ENCODE assay signal across 1 cellular context in the genomic region with DNA sequence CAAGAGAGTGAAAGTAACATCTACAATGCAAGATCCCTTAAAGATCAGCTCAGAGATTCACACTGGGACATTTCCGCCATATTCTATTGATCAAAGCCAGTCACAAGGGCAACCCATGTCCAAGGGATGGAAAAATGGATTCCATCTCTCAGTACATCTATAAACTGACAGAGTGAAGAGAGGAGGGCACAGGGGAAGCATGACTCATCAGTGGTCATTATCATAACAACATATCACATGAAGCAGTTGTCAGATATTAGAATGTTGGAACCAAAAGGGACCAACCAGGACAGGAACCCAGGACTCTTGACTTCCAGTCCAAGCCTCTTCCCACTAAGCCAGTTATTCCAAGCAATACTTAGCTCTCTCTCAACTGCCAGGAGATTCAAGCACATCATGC.
A peak's percentile ranks its signal among the peaks of the same experiment; 100 is the strongest.
TF ChIP-seq lines count a peak whose summit lies in the region.

No MANE protein-coding gene starts in this region.

TF ChIP-seq in K562, 482 proteins besides CTCF, POLR2A, EP300 and RAD21:
- TF ChIP-seq, protein P1, sequence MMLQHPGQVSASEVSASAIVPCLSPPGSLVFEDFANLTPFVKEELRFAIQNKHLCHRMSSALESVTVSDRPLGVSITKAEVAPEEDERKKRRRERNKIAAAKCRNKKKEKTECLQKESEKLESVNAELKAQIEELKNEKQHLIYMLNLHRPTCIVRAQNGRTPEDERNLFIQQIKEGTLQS (IDR thresholded peaks at IDR 0.05) = peak; percentile 73
- TF ChIP-seq, protein P1 (CRISPR knock-in tag; conservative IDR thresholded peaks at IDR 0.05) = no peak
- TF ChIP-seq ARID2 (IDR thresholded peaks at IDR 0.05) = no peak
- TF ChIP-seq, protein P2, sequence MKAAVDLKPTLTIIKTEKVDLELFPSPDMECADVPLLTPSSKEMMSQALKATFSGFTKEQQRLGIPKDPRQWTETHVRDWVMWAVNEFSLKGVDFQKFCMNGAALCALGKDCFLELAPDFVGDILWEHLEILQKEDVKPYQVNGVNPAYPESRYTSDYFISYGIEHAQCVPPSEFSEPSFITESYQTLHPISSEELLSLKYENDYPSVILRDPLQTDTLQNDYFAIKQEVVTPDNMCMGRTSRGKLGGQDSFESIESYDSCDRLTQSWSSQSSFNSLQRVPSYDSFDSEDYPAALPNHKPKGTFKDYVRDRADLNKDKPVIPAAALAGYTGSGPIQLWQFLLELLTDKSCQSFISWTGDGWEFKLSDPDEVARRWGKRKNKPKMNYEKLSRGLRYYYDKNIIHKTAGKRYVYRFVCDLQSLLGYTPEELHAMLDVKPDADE (conservative IDR thresholded peaks at IDR 0.05; ENCODE audit: control insufficient read depth, low read depth, low read length) = no peak
- TF ChIP-seq TAF7 (tag; IDR thresholded peaks at IDR 0.05) = no peak
- TF ChIP-seq, protein P3, sequence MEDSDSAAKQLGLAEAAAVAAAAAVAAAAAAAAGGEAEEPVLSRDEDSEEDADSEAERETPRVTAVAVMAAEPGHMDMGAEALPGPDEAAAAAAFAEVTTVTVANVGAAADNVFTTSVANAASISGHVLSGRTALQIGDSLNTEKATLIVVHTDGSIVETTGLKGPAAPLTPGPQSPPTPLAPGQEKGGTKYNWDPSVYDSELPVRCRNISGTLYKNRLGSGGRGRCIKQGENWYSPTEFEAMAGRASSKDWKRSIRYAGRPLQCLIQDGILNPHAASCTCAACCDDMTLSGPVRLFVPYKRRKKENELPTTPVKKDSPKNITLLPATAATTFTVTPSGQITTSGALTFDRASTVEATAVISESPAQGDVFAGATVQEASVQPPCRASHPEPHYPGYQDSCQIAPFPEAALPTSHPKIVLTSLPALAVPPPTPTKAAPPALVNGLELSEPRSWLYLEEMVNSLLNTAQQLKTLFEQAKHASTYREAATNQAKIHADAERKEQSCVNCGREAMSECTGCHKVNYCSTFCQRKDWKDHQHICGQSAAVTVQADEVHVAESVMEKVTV (CRISPR knock-in tag; IDR thresholded peaks at IDR 0.05) = no peak
- TF ChIP-seq JUND (IDR thresholded peaks at IDR 0.05; ENCODE audit: borderline replicate concordance, low read depth, low read length) = peak; percentile 80
- peak; percentile 72; the same call in 1 of the 3 replicates for TF ChIP-seq JUND (tag; IDR thresholded peaks at IDR 0.05; ENCODE audit: borderline replicate concordance, low read depth, low read length)
- TF ChIP-seq SAFB2 (IDR thresholded peaks at IDR 0.05; ENCODE audit: borderline replicate concordance, low read depth, low read length, severe bottlenecking) = no peak
- no peak for TF ChIP-seq KLF16 (IDR thresholded peaks at IDR 0.05)
- TF ChIP-seq HDAC6 (IDR thresholded peaks at IDR 0.05; ENCODE audit: low read depth, low read length) = no peak
- TF ChIP-seq ZNF444 (CRISPR knock-in tag; IDR thresholded peaks at IDR 0.05) = peak; percentile 2; the same call in 1 of the 2 replicates
- TF ChIP-seq SMC3 (conservative IDR thresholded peaks at IDR 0.05; ENCODE audit: insufficient read depth, low read depth, low read length) = no peak
- no peak for TF ChIP-seq SMARCA5 (IDR thresholded peaks at IDR 0.05)
- TF ChIP-seq JUNB (CRISPR knock-in tag; conservative IDR thresholded peaks at IDR 0.05) = peak; percentile 72; the same call in 1 of the 2 replicates
- TF ChIP-seq FOSL1 (tag; conservative IDR thresholded peaks at IDR 0.05) = peak; percentile 79
- no peak for TF ChIP-seq KDM2B (CRISPR knock-in tag; IDR thresholded peaks at IDR 0.05)
- no peak for TF ChIP-seq ESRRB (CRISPR knock-in tag; IDR thresholded peaks at IDR 0.05; ENCODE audit: borderline replicate concordance)
- TF ChIP-seq RFX5 (IDR thresholded peaks at IDR 0.05; ENCODE audit: low read depth, low read length) = no peak
